16 cellular contexts compared by ENCODE assay signal in the genomic region with DNA sequence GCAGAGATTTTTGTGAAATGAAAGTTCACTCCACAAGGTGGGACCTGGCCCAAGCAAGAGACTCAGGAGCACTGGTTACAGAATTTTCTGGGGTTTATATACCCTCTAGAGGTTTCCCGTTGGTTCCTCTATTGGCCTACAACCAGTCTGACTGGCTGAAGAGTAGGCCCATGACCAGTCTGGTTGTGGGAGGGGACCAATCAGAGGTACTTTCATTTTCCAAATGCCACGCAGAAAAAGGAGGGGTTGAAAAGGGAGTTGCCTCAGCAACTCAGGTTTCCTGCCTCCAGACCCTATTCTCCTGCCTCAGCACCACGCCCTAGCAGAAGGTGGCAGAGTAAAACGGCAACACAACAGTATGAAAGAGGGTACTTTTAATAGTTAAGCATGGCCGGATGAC.
DNase-seq lines count a peak whose midpoint lies in the region; ATAC-seq and TF ChIP-seq lines count a peak whose summit lies in the region.
"Had no signal": no experiment of that assay in that cellular context is flagged by ENCODE, and none has a peak within 500 bp of the region (broad histone marks: within the 10 kb centered on the region; RNA-seq: fewer than 3 reads in every experiment).

No MANE protein-coding gene starts in this region.

- no peak overlapping the region for H3K4me3 Mint-ChIP-seq in chondrocyte (ENCODE audit: unreplicated experiment)
- H3K4me3 Mint-ChIP-seq: CD4-positive, alpha-beta T cell; H9 had no signal

- peaks cover 13% of the 10 kb centered on the region for H3K9me3 Mint-ChIP-seq in chondrocyte (ENCODE audit: low read depth)

- H2BK5ac ChIP-seq in IMR-90 (ENCODE audit: low read depth, low read length, poor library complexity, severe bottlenecking) = no peak overlapping the region

- H3K18ac ChIP-seq in IMR-90 (ENCODE audit: low read depth, low read length) = no peak overlapping the region

- H3K27me3 ChIP-seq in HL-60 (ENCODE audit: insufficient read depth, poor library complexity, severe bottlenecking) = no peaks in the 10 kb centered on the region
- 0 out of 2 replicates have a peak, but pooled peaks cover 1% of the 10 kb centered on the region for H3K27me3 ChIP-seq in IMR-90 (ENCODE audit: control insufficient read depth, insufficient read depth, low read length)
- H3K27me3 ChIP-seq in tibial artery = no peaks in the 10 kb centered on the region
- H3K27me3 ChIP-seq: BE2C had no signal

- H4K20me1 ChIP-seq in IMR-90 (ENCODE audit: insufficient read depth, low read length) = no peaks in the 10 kb centered on the region

- H3K4ac ChIP-seq in IMR-90 (ENCODE audit: low read depth, low read length) = no peak overlapping the region

- peak overlapping the region; percentile 6; the same call in 1 of the 2 replicates for H2AK5ac ChIP-seq in IMR-90 (ENCODE audit: low read depth, low read length)

- H3K4me3 ChIP-seq in HL-60 (replicated peaks; ENCODE audit: insufficient read depth, low read length) = no peak overlapping the region
- H3K4me3 ChIP-seq in IMR-90 (ENCODE audit: insufficient read depth, low read depth, low read length) = no peak overlapping the region
- no peak overlapping the region for H3K4me3 ChIP-seq in tibial artery
- H3K4me3 ChIP-seq: GM12878 had no signal

- no peak overlapping the region for H3K56ac ChIP-seq in IMR-90 (ENCODE audit: extremely low read depth, insufficient read depth, low read length)

- H3K27ac ChIP-seq in HL-60 (replicated peaks) (peak overlapping the region; percentile 76; the same call in 1 of the 2 replicates), IMR-90 (ENCODE audit: insufficient read depth, low read length) (no peak overlapping the region), tibial artery (no peak overlapping the region)

- no peak overlapping the region for H2BK20ac ChIP-seq in IMR-90 (ENCODE audit: low read depth, low read length)

- WGBS in IMR-90 (ENCODE audit: extremely low coverage in 2 of 2, insufficient read length in 1 of 2), 2 experiments = no CpG with 5 or more reads among the region's 5 CpGs

- H3K23ac ChIP-seq in IMR-90 (ENCODE audit: low read depth, low read length) = no peak overlapping the region

- CTCF ChIA-PET in IMR-90 (lab: Yijun Ruan, JAX) = no interaction called here

- DNase-seq in HL-60 (ENCODE audit: low read depth in 1 of 2, low spot score in 1 of 2) (no peak), IMR-90 (no peak), OCI-M1 (lab: John Stamatoyannopoulos, UW) (peak; percentile 40), tibial artery (no peak), epidermal melanocyte (ENCODE audit: insufficient read length, low spot score) (no peak), chondrocyte (ENCODE audit: low spot score) (no peak)
- DNase-seq: ACHN; BE2C; C1 segment of cervical spinal cord; CD4-positive, alpha-beta T cell; DMS153; DND-41; EL; H9; KBM-7 had no signal

- H3K4me2 ChIP-seq in IMR-90 (ENCODE audit: low read depth, low read length) = no peak overlapping the region

- no peak overlapping the region for H4K91ac ChIP-seq in IMR-90 (ENCODE audit: insufficient read depth, low read depth, low read length)

- peaks cover 4% of the 10 kb centered on the region for H3K36me3 Mint-ChIP-seq in chondrocyte (ENCODE audit: low read depth)

- no peak overlapping the region for H2AK9ac ChIP-seq in IMR-90 (replicated peaks; ENCODE audit: low read depth, low read length, poor library complexity)

- no peaks in the 10 kb centered on the region for H3K27me3 Mint-ChIP-seq in chondrocyte (ENCODE audit: low read depth)

- no peak for TF ChIP-seq POLR2A in IMR-90 (IDR thresholded peaks at IDR 0.05; ENCODE audit: low read depth, low read length)

- peaks cover 10% of the 10 kb centered on the region for H3K4me1 ChIP-seq in IMR-90 (ENCODE audit: control insufficient read depth, insufficient read depth, low read length)
- no peaks in the 10 kb centered on the region for H3K4me1 ChIP-seq in tibial artery
- H3K4me1 ChIP-seq: BE2C had no signal

- POLR2A ChIA-PET in IMR-90 (lab: Charles Lee; ENCODE audit: unreplicated experiment) = no interaction called here

- no peak overlapping the region for H4K8ac ChIP-seq in IMR-90 (ENCODE audit: low read depth in 2 of 2, low read length in 2 of 2)

- TF ChIP-seq CTCF in HL-60 (IDR thresholded peaks at IDR 0.05; ENCODE audit: insufficient read depth, low read length) (no peak), IMR-90 (conservative IDR thresholded peaks at IDR 0.05; ENCODE audit: low read depth, low read length) (no peak), tibial artery (IDR thresholded peaks at IDR 0.05) (no peak), chondrocyte (IDR thresholded peaks at IDR 0.05) (no peak)

- no peak overlapping the region for H3K27ac Mint-ChIP-seq in chondrocyte (ENCODE audit: unreplicated experiment)
- H3K27ac Mint-ChIP-seq: CD4-positive, alpha-beta T cell; H9 had no signal

- peaks cover 6% of the 10 kb centered on the region for H3K9me3 ChIP-seq in IMR-90 (ENCODE audit: control insufficient read depth, insufficient read depth, low read length)
- no peaks in the 10 kb centered on the region for H3K9me3 ChIP-seq in tibial artery
- H3K9me3 ChIP-seq: BE2C had no signal

- H4K5ac ChIP-seq in IMR-90 (ENCODE audit: low read depth, low read length) = no peak overlapping the region

- H3K4me1 Mint-ChIP-seq in chondrocyte (ENCODE audit: low read depth) = peaks cover under 1% of the 10 kb centered on the region
- H3K4me1 Mint-ChIP-seq: H9 had no signal

- H3K9ac ChIP-seq in IMR-90 (ENCODE audit: low read depth, low read length) = no peak overlapping the region

- H3K79me1 ChIP-seq in IMR-90 (ENCODE audit: low read depth in 1 of 2, low read length in 2 of 2) = no peaks in the 10 kb centered on the region

- no peaks in the 10 kb centered on the region for H3K36me3 ChIP-seq in IMR-90 (ENCODE audit: control insufficient read depth, insufficient read depth, low read length)
- no peaks in the 10 kb centered on the region for H3K36me3 ChIP-seq in tibial artery
- H3K36me3 ChIP-seq: BE2C had no signal

- no peak for TF ChIP-seq RAD21 in IMR-90 (IDR thresholded peaks at IDR 0.05; ENCODE audit: low read length)

- no peaks in the 10 kb centered on the region for H3K9me1 ChIP-seq in IMR-90 (ENCODE audit: insufficient read depth, low read length)

- dilution Hi-C loops in IMR-90 (cut with HindIII; ENCODE audit: low sequenced_read_pairs, unreplicated experiment) = no loop called here

- no peak overlapping the region for H3K14ac ChIP-seq in IMR-90 (replicated peaks; ENCODE audit: low read depth, low read length)

- in situ Hi-C loops in IMR-90 (cut with MboI; ENCODE audit: low sequenced_read_pairs) = no loop called here

- no peak overlapping the region; the same call in 2 of the 3 replicates for H2BK15ac ChIP-seq in IMR-90 (ENCODE audit: low read depth, low read length)

- BruUV-seq in IMR-90 (replicated peaks; lab: Mats Ljungman, UMichigan) = no TSS peak

- no peak overlapping the region for H2AFZ ChIP-seq in IMR-90 (replicated peaks; ENCODE audit: low read length, poor library complexity)

- H2BK120ac ChIP-seq in IMR-90 (ENCODE audit: low read depth, low read length) = no peak overlapping the region

- intact Hi-C loops in IMR-90 (cut with micrococcal nuclease) = no loop called here
- intact Hi-C loops in tibial artery (cut with DNase I; ENCODE audit: low total_unique reads) = no loop called here

- ATAC-seq in IMR-90 (ENCODE audit: low read depth) = no peak
- ATAC-seq: GM12878 had no signal

TF ChIP-seq in IMR-90, 13 proteins besides CTCF, POLR2A, EP300 and RAD21:
- TF ChIP-seq MAZ (IDR thresholded peaks at IDR 0.05; ENCODE audit: borderline replicate concordance, low read depth, low read length) (no peak), MXI1 (IDR thresholded peaks at IDR 0.05; ENCODE audit: borderline replicate concordance, low read depth, low read length) (no peak), MAFK (IDR thresholded peaks at IDR 0.05; ENCODE audit: low read depth, low read length) (no peak), FOS (IDR thresholded peaks at IDR 0.05; ENCODE audit: low read depth, low read length) (no peak), RCOR1 (IDR thresholded peaks at IDR 0.05; ENCODE audit: insufficient replicate concordance, low read length) (no peak), NFE2L2 (IDR thresholded peaks at IDR 0.05; ENCODE audit: low read depth, low read length) (no peak), CEBPB (IDR thresholded peaks at IDR 0.05; ENCODE audit: low read depth, low read length) (no peak), BHLHE40 (IDR thresholded peaks at IDR 0.05; ENCODE audit: low read depth, low read length) (no peak), SMC3 (IDR thresholded peaks at IDR 0.05; ENCODE audit: low read depth, low read length) (no peak), CHD1 (IDR thresholded peaks at IDR 0.05; ENCODE audit: low read depth, low read length) (no peak), RFX5 (IDR thresholded peaks at IDR 0.05; ENCODE audit: low read depth, low read length) (no peak)
- TF ChIP-seq, protein P1, sequence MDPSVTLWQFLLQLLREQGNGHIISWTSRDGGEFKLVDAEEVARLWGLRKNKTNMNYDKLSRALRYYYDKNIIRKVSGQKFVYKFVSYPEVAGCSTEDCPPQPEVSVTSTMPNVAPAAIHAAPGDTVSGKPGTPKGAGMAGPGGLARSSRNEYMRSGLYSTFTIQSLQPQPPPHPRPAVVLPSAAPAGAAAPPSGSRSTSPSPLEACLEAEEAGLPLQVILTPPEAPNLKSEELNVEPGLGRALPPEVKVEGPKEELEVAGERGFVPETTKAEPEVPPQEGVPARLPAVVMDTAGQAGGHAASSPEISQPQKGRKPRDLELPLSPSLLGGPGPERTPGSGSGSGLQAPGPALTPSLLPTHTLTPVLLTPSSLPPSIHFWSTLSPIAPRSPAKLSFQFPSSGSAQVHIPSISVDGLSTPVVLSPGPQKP (IDR thresholded peaks at IDR 0.05; ENCODE audit: borderline replicate concordance, low read depth, low read length) = no peak
- TF ChIP-seq, protein P2, sequence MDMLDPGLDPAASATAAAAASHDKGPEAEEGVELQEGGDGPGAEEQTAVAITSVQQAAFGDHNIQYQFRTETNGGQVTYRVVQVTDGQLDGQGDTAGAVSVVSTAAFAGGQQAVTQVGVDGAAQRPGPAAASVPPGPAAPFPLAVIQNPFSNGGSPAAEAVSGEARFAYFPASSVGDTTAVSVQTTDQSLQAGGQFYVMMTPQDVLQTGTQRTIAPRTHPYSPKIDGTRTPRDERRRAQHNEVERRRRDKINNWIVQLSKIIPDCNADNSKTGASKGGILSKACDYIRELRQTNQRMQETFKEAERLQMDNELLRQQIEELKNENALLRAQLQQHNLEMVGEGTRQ (IDR thresholded peaks at IDR 0.05; ENCODE audit: low read depth, low read length) = no peak
